In genomic region chr6:105515054-105515453, GRCh38 we compare ENCODE assay signal across 15 cellular contexts.
DNase-seq lines count a peak whose midpoint lies in the region; FAIRE-seq and TF ChIP-seq lines count a peak whose summit lies in the region.
"Had no signal": no experiment of that assay in that cellular context is flagged by ENCODE, and none has a peak within 500 bp of the region (broad histone marks: within the 10 kb centered on the region; RNA-seq: fewer than 3 reads in every experiment).

No MANE protein-coding gene starts in this region.

- no peaks in the 10 kb centered on the region for H3K9me1 ChIP-seq in keratinocyte (ENCODE audit: control insufficient read depth, extremely low read depth, insufficient read depth, low read length)

- H3K36me3 ChIP-seq in left ventricle myocardium inferior, result no peaks in the 10 kb centered on the region
- H3K36me3 ChIP-seq in right atrium auricular region, result no peaks in the 10 kb centered on the region
- H3K36me3 ChIP-seq in NT2/D1 (ENCODE audit: insufficient read depth, insufficient read length, low read length), result no peaks in the 10 kb centered on the region
- no peaks in the 10 kb centered on the region for H3K36me3 ChIP-seq in keratinocyte (ENCODE audit: control insufficient read depth in 2 of 2, extremely low read depth in 1 of 2, insufficient read depth in 2 of 2, low read length in 2 of 2)
- H3K36me3 ChIP-seq: SJCRH30 had no signal

- no peaks in the 10 kb centered on the region for H4K20me1 ChIP-seq in keratinocyte (ENCODE audit: control insufficient read depth, extremely low read depth, insufficient read depth, low read length)

- no peak overlapping the region for H3K4me2 ChIP-seq in keratinocyte (ENCODE audit: control insufficient read depth, extremely low read depth, insufficient read depth, low read depth, low read length)
- H3K4me2 ChIP-seq: PC-9 had no signal

- DNase-seq in left ventricle myocardium inferior (no peak), right atrium auricular region (ENCODE audit: low spot score) (no peak), NT2/D1 (ENCODE audit: low read depth, low spot score) (peak; percentile 3), keratinocyte (ENCODE audit: low read depth, low spot score) (no peak), ecto neural progenitor cell (ENCODE audit: low spot score) (no peak), NCI-H82 treated with DMSO at 0.1 percent for 48 hours (lab: John Stamatoyannopoulos, UW; ENCODE audit: unreplicated experiment) (no peak), RKO (ENCODE audit: low spot score) (no peak)
- DNase-seq: COR-L47, GF-D8, NCI-H1092 treated with DMSO at 0.1 percent for 48 hours, NCI-H1694, NCI-H510A, PC-9, SJCRH30 had no signal

- H3K27ac ChIP-seq in left ventricle myocardium inferior (replicated peaks) (peak overlapping the region; percentile 65), right atrium auricular region (no peak overlapping the region), keratinocyte (ENCODE audit: control insufficient read depth, insufficient read depth, low read length) (no peak overlapping the region)
- H3K27ac ChIP-seq: PC-9, SJCRH30 had no signal

- no peak overlapping the region for H3K4me3 ChIP-seq in left ventricle myocardium inferior
- no peak overlapping the region for H3K4me3 ChIP-seq in right atrium auricular region
- no peak overlapping the region for H3K4me3 ChIP-seq in NT2/D1 (ENCODE audit: insufficient read length, low read depth)
- no peak overlapping the region for H3K4me3 ChIP-seq in keratinocyte (ENCODE audit: control insufficient read depth in 2 of 3, extremely low read depth in 1 of 3, insufficient read depth in 2 of 3, low read depth in 1 of 3, low read length in 3 of 3)
- H3K4me3 ChIP-seq: K562, PC-9, SJCRH30 had no signal

- H3K9me3 ChIP-seq in left ventricle myocardium inferior (replicated peaks) (peaks cover 4% of the 10 kb centered on the region), right atrium auricular region (no peaks in the 10 kb centered on the region), NT2/D1 (ENCODE audit: insufficient read depth, low read length) (no peaks in the 10 kb centered on the region; the same call in 1 of the 2 replicates), keratinocyte (ENCODE audit: control insufficient read depth, low read depth, low read length) (no peaks in the 10 kb centered on the region)
- H3K9me3 ChIP-seq: SJCRH30 had no signal

- no peak for TF ChIP-seq CTCF in left ventricle myocardium inferior (IDR thresholded peaks at IDR 0.05; ENCODE audit: borderline replicate concordance)
- no peak for TF ChIP-seq CTCF in right atrium auricular region (IDR thresholded peaks at IDR 0.05)
- no peak for TF ChIP-seq CTCF in keratinocyte (optimal IDR thresholded peaks at IDR 0.05 in 1 of 3, IDR thresholded peaks at IDR 0.05 in 1 of 3, conservative IDR thresholded peaks at IDR 0.05 in 1 of 3; ENCODE audit: extremely low read depth in 1 of 3, insufficient read depth in 2 of 3, low read length in 3 of 3)

- H3K4me1 ChIP-seq in left ventricle myocardium inferior, result peaks cover 21% of the 10 kb centered on the region
- peaks cover 0 to 7% of the 10 kb centered on the region in 2 donors for H3K4me1 ChIP-seq in right atrium auricular region
- no peaks in the 10 kb centered on the region for H3K4me1 ChIP-seq in NT2/D1 (ENCODE audit: insufficient read depth, insufficient read length)
- H3K4me1 ChIP-seq in keratinocyte (ENCODE audit: control insufficient read depth, extremely low read depth, insufficient read depth, low read length), result no peaks in the 10 kb centered on the region
- H3K4me1 ChIP-seq: SJCRH30 had no signal

- intact Hi-C loops in left ventricle myocardium inferior (cut with micrococcal nuclease), result no loop called here

- no peaks in the 10 kb centered on the region for H3K27me3 ChIP-seq in left ventricle myocardium inferior (ENCODE audit: low read depth)
- no peaks in the 10 kb centered on the region for H3K27me3 ChIP-seq in right atrium auricular region
- H3K27me3 ChIP-seq in NT2/D1 (ENCODE audit: insufficient read depth, insufficient read length), result no peaks in the 10 kb centered on the region
- H3K27me3 ChIP-seq in keratinocyte (ENCODE audit: control insufficient read depth, extremely low read depth, insufficient read depth, low read length), result no peaks in the 10 kb centered on the region
- H3K27me3 ChIP-seq: SJCRH30 had no signal

- no peak overlapping the region for H2AFZ ChIP-seq in keratinocyte (ENCODE audit: control insufficient read depth, low read length)
- H2AFZ ChIP-seq: PC-9 had no signal

- H3K9ac ChIP-seq in NT2/D1 (ENCODE audit: insufficient read length, low read depth) (no peak overlapping the region), keratinocyte (ENCODE audit: control insufficient read depth, extremely low read depth, insufficient read depth, low read length) (no peak overlapping the region)

- no peaks in the 10 kb centered on the region for H3K79me2 ChIP-seq in keratinocyte (ENCODE audit: control insufficient read depth, insufficient read depth, low read length)

- dilution Hi-C loops in keratinocyte (cut with MboI; ENCODE audit: extremely low pct_ligation_motif_present, low sequenced_read_pairs), result no loop called here

- FAIRE-seq in keratinocyte (lab: Jason Lieb, UNC), result peak; percentile 9
- FAIRE-seq: K562 had no signal
